In the genomic region with DNA sequence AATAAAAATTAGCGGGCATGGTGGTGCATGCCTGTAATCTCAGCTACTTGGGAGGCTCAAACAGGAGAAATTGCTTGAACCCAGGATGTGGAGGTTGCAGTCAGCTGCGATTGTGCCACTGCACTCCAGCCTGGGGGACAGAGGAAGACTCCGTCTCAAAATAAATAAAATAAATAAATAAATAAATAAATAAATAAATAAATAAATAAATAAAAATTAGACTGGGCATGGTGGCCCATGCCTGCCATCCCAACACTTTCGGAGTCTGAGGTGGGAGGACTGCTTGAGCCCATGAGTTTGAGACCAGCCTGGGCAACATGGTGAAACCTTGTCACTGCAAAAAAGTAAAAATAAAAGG, we compare ENCODE assay signal across 2 cellular contexts. TPM values are rescaled to one million over a fixed set of nuclear protein-coding genes. Genes with fewer than 3 reads are reported as not detected.
"Had no signal": no experiment of that assay in that cellular context is flagged by ENCODE, and none has a peak within 500 bp of the region (broad histone marks: within the 10 kb centered on the region; RNA-seq: fewer than 3 reads in every experiment).

No MANE protein-coding gene starts in this region.

RNA-seq across cellular contexts. Expression of gene LCK, which starts 12.2 kb away (rescaled TPM):
- total RNA-seq: osteocyte had no signal

RNA-seq across cellular contexts. Expression of gene FAM167B, which starts 16.2 kb away (rescaled TPM):
- total RNA-seq: mononuclear cell had no signal
